ENCODE assay signal across 11 cellular contexts in genomic region chr18:22467760-22468553, GRCh38. TPM values are rescaled to one million over a fixed set of nuclear protein-coding genes. Genes with fewer than 3 reads are reported as not detected.
A peak's percentile ranks its signal among the peaks of the same experiment; 100 is the strongest.
DNase-seq lines count a peak whose midpoint lies in the region; ATAC-seq and TF ChIP-seq lines count a peak whose summit lies in the region.
"Had no signal": no experiment of that assay in that cellular context is flagged by ENCODE, and none has a peak within 500 bp of the region (broad histone marks: within the 10 kb centered on the region; RNA-seq: fewer than 3 reads in every experiment).

No MANE protein-coding gene starts in this region.

- peak overlapping the region; percentile 48 for H3K4me3 Mint-ChIP-seq in HFFc6
- no peak overlapping the region for H3K4me3 Mint-ChIP-seq in activated CD4-positive, alpha-beta T cell treated with anti-CD3 and anti-CD28 coated beads, Interleukin-2, amount 10 ng/mL, durations not matched to agents 24 days and 14 days

- no peaks in the 10 kb centered on the region; the same call in 1 of the 2 replicates for H3K27me3 Mint-ChIP-seq in HFFc6 (ENCODE audit: insufficient read depth)
- H3K27me3 Mint-ChIP-seq in activated CD4-positive, alpha-beta T cell treated with anti-CD3 and anti-CD28 coated beads, Interleukin-2, amount 10 ng/mL, durations not matched to agents 24 days and 14 days: no peaks in the 10 kb centered on the region

- H3K27ac Mint-ChIP-seq in HFFc6: peak overlapping the region; percentile 90
- no peak overlapping the region for H3K27ac Mint-ChIP-seq in activated CD4-positive, alpha-beta T cell treated with anti-CD3 and anti-CD28 coated beads, Interleukin-2, amount 10 ng/mL, durations not matched to agents 24 days and 14 days

- ATAC-seq in GM19023 (IDR thresholded peaks at IDR 0.05; ENCODE audit: unreplicated experiment): no peak

- peaks cover 78% of the 10 kb centered on the region for H3K4me1 Mint-ChIP-seq in HFFc6 (ENCODE audit: low read depth)
- no peaks in the 10 kb centered on the region for H3K4me1 Mint-ChIP-seq in activated CD4-positive, alpha-beta T cell treated with anti-CD3 and anti-CD28 coated beads, Interleukin-2, amount 10 ng/mL, durations not matched to agents 24 days and 14 days

- intact Hi-C loops in activated CD4-positive, alpha-beta T cell treated with anti-CD3 and anti-CD28 coated beads, Interleukin-2, amount 10 ng/mL, durations not matched to agents 24 days and 14 days (cut with micrococcal nuclease): no loop called here

- no peak for TF ChIP-seq CTCF in HFFc6 (IDR thresholded peaks at IDR 0.05)

- DNase-seq in A172 (ENCODE audit: low spot score): peak; percentile 94
- peak; percentile 96 for DNase-seq in HFFc6
- peak; percentile 99 for DNase-seq in amniotic epithelial cell (ENCODE audit: low read depth)
- peak; percentile 67 for DNase-seq in hepatic stellate cell (ENCODE audit: low spot score)
- DNase-seq in activated CD4-positive, alpha-beta T cell treated with anti-CD3 and anti-CD28 coated beads, Interleukin-2, amount 10 ng/mL, durations not matched to agents 24 days and 14 days: no peak
- DNase-seq in NCI-H748 treated with DMSO at 0.1 percent for 48 hours (lab: John Stamatoyannopoulos, UW): no peak
- no peak for DNase-seq in NCI-H1417 treated with DMSO at 0.1 percent for 48 hours (lab: John Stamatoyannopoulos, UW)
- DNase-seq: MM.1S had no signal

- peaks cover 10% of the 10 kb centered on the region for H3K36me3 Mint-ChIP-seq in HFFc6 (ENCODE audit: low read depth)
- H3K36me3 Mint-ChIP-seq in activated CD4-positive, alpha-beta T cell treated with anti-CD3 and anti-CD28 coated beads, Interleukin-2, amount 10 ng/mL, durations not matched to agents 24 days and 14 days (ENCODE audit: low read depth): no peaks in the 10 kb centered on the region

- H3K9me3 Mint-ChIP-seq in HFFc6: peaks cover 10% of the 10 kb centered on the region
- no peaks in the 10 kb centered on the region for H3K9me3 Mint-ChIP-seq in activated CD4-positive, alpha-beta T cell treated with anti-CD3 and anti-CD28 coated beads, Interleukin-2, amount 10 ng/mL, durations not matched to agents 24 days and 14 days

RNA-seq across cellular contexts. Expression of gene CTAGE1, which starts 50.2 kb away (rescaled TPM):
- not detected in 2 replicates for total RNA-seq in A172 (2014; rRNA removed; shearing (Covaris generic))
- total RNA-seq in HFFc6 (2021; fragmentation: NEBNext Ultra II Directional; extraction: Animal tissue kit (Norgen Biotek cat#: 25700)): under 1 TPM; 0.11 to 0.30 (median 0.12) TPM
- total RNA-seq in activated CD4-positive, alpha-beta T cell treated with anti-CD3 and anti-CD28 coated beads, Interleukin-2, amount 10 ng/mL, durations not matched to agents 24 days and 14 days: not detected in 2 replicates
- total RNA-seq: mesenteric fat pad, urinary bladder had no signal

Comparison
In these comparisons a context has a peak if more than half of its experiments do, and no peak if none do; other contexts are left out.
1. DNase-seq: peak in A172 (single experiment), HFFc6 (single experiment), amniotic epithelial cell (single experiment) and hepatic stellate cell (single experiment); none in activated CD4-positive, alpha-beta T cell treated with anti-CD3 and anti-CD28 coated beads, Interleukin-2, amount 10 ng/mL, durations not matched to agents 24 days and 14 days (single experiment), NCI-H748 treated with DMSO at 0.1 percent for 48 hours (single experiment) and NCI-H1417 treated with DMSO at 0.1 percent for 48 hours (single experiment).